Comparison of ENCODE assay signal across 1 cellular context in the genomic region with DNA sequence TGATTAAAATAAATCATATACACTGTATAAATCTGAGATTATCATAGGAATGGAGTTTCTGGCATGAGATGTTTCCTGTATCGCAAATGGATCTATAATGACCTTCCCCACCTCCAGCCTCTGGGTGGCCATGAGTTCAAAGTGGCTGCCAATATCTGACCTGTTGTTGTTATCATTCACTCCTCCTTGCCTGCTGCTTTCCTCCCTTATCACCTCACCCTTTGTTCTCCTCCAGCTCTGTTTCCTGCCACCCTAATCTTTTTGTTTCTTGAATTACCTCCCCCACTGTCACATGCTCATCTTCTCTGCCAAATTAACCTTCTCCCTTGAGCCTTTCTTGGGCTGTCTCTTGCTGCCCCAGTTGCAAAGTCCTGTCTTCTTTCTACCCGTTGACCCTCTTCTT.
TF ChIP-seq lines count a peak whose summit lies in the region.

No MANE protein-coding gene starts in this region.

TF ChIP-seq in K562, 482 proteins besides CTCF, POLR2A, EP300 and RAD21 (continued from another document):
- no peak for TF ChIP-seq SRSF3 (IDR thresholded peaks at IDR 0.05; ENCODE audit: insufficient read depth, low read length)
- TF ChIP-seq KDM1A (IDR thresholded peaks at IDR 0.05) = peak; percentile 92 to 94
- no peak for TF ChIP-seq MCM5 (IDR thresholded peaks at IDR 0.05; ENCODE audit: low read depth)
- no peak for TF ChIP-seq ZNF124 (CRISPR knock-in tag; IDR thresholded peaks at IDR 0.05)
TF ChIP-seq in K562: peak in this region for 104.
